ENCODE assay signal across 8 cellular contexts in genomic region chr16:71927383-71927782, GRCh38. TPM values are rescaled to one million over a fixed set of nuclear protein-coding genes. Genes with fewer than 3 reads are reported as not detected.
DNase-seq lines count a peak whose midpoint lies in the region; ATAC-seq and TF ChIP-seq lines count a peak whose summit lies in the region.

No MANE protein-coding gene starts in this region.

- no peaks in the 10 kb centered on the region for H3K9me3 ChIP-seq in SJSA1 (replicated peaks)

- H3K4me1 ChIP-seq in SJSA1 (replicated peaks): peaks cover 41% of the 10 kb centered on the region

- 0 out of 2 replicates have a peak overlapping the region, but pooled peaks have one; percentile 4 for H3K27ac ChIP-seq in SJSA1

- no peak for TF ChIP-seq CTCF in retinal pigment epithelial cell (conservative IDR thresholded peaks at IDR 0.05; ENCODE audit: low read depth, low read length)

- H3K27me3 ChIP-seq in SJSA1 (replicated peaks): no peaks in the 10 kb centered on the region

- no peak for ATAC-seq in HG02763 (IDR thresholded peaks at IDR 0.05; ENCODE audit: unreplicated experiment)

- H3K4me3 ChIP-seq in SJSA1 (no peak overlapping the region), retinal pigment epithelial cell (ENCODE audit: low read length) (no peak overlapping the region)

- peaks cover 90% of the 10 kb centered on the region for H3K36me3 ChIP-seq in SJSA1

- DNase-seq in GM04504 (ENCODE audit: low read depth) (peak; percentile 84), SJSA1 (ENCODE audit: low read depth in 1 of 2, low spot score in 2 of 2) (peak; percentile 87 to 93), foreskin melanocyte (peak; percentile 71), retinal pigment epithelial cell (ENCODE audit: low read depth) (peak; percentile 92), NCI-H1694 (lab: John Stamatoyannopoulos, UW) (no peak), NCI-H2107 treated with DMSO at 0.1 percent for 48 hours (lab: John Stamatoyannopoulos, UW; ENCODE audit: unreplicated experiment) (no peak), D341Med (ENCODE audit: low spot score) (no peak)

RNA-seq across cellular contexts. Expression of gene IST1, which starts 32.1 kb away (rescaled TPM):
- 231 and 233 TPM in 2 replicates for total RNA-seq in SJSA1 (2014; rRNA removed; shearing (Covaris generic))

RNA-seq across cellular contexts. Expression of gene ZNF821, which starts 43.4 kb away (rescaled TPM):
- 4.2 and 19.2 TPM in 2 replicates for total RNA-seq in SJSA1 (2014; rRNA removed; shearing (Covaris generic))

Comparison
In these comparisons a context has a peak if more than half of its experiments do, and no peak if none do; other contexts are left out.
1. DNase-seq: peak in GM04504 (single experiment), SJSA1 (2 of 2), foreskin melanocyte (single experiment) and retinal pigment epithelial cell (single experiment); none in NCI-H1694 (single experiment), NCI-H2107 treated with DMSO at 0.1 percent for 48 hours (single experiment) and D341Med (single experiment).